In genomic region chr14:51844482-51844881, GRCh38 we compare ENCODE assay signal across 11 cellular contexts. TPM values are rescaled to one million over a fixed set of nuclear protein-coding genes. Genes with fewer than 3 reads are reported as not detected.
DNase-seq lines count a peak whose midpoint lies in the region; ATAC-seq and TF ChIP-seq lines count a peak whose summit lies in the region.
"Had no signal": no experiment of that assay in that cellular context is flagged by ENCODE, and none has a peak within 500 bp of the region (broad histone marks: within the 10 kb centered on the region; RNA-seq: fewer than 3 reads in every experiment).

No MANE protein-coding gene starts in this region.

- intact Hi-C loops in right cardiac atrium (cut with DNase I) = no loop called here
- intact Hi-C loops in transverse colon (cut with DNase I; ENCODE audit: low total_unique reads) = no loop called here

- H3K36me3 Mint-ChIP-seq in activated naive CD8-positive, alpha-beta T cell = peaks cover 13% of the 10 kb centered on the region

- H3K4me3 ChIP-seq in GM12865 (ENCODE audit: low read depth, low read length) (no peak overlapping the region), right cardiac atrium (ENCODE audit: low read length) (no peak overlapping the region), transverse colon (no peak overlapping the region)
- no peak overlapping the region for H3K4me3 ChIP-seq in effector memory CD4-positive, alpha-beta T cell (ENCODE audit: insufficient read depth, low read depth, low read length, poor library complexity, severe bottlenecking)
- H3K4me3 ChIP-seq: K562 had no signal

- peaks cover 3% of the 10 kb centered on the region for H3K4me1 ChIP-seq in right cardiac atrium (ENCODE audit: control insufficient read depth, insufficient read depth, low read length)
- H3K4me1 ChIP-seq in effector memory CD4-positive, alpha-beta T cell (ENCODE audit: control insufficient read depth, insufficient read depth, low read length, poor library complexity, severe bottlenecking) = peaks cover 21% of the 10 kb centered on the region
- H3K4me1 ChIP-seq in transverse colon = peaks cover 0 to 5% (median 0%) of the 10 kb centered on the region in 4 donors

- no peak for TF ChIP-seq CTCF in GM12865 (IDR thresholded peaks at IDR 0.05; ENCODE audit: insufficient read depth, low read depth, low read length, missing control alignments)
- no peak for TF ChIP-seq CTCF in transverse colon (IDR thresholded peaks at IDR 0.05)

- H3K27ac ChIP-seq in right cardiac atrium (ENCODE audit: low read length) (no peak overlapping the region), transverse colon (no peak overlapping the region)
- no peak overlapping the region for H3K27ac ChIP-seq in effector memory CD4-positive, alpha-beta T cell (ENCODE audit: insufficient read depth, low read length, poor library complexity, severe bottlenecking)

- no peaks in the 10 kb centered on the region for H3K27me3 ChIP-seq in right cardiac atrium (ENCODE audit: control insufficient read depth, insufficient read depth)
- no peaks in the 10 kb centered on the region for H3K27me3 ChIP-seq in effector memory CD4-positive, alpha-beta T cell (replicated peaks; ENCODE audit: control insufficient read depth, insufficient read depth, low read length, poor library complexity, severe bottlenecking)
- no peaks in the 10 kb centered on the region for H3K27me3 ChIP-seq in transverse colon

- H3K9me3 ChIP-seq in right cardiac atrium (ENCODE audit: control insufficient read depth, low read length) (no peaks in the 10 kb centered on the region), transverse colon (no peaks in the 10 kb centered on the region)
- no peaks in the 10 kb centered on the region for H3K9me3 ChIP-seq in effector memory CD4-positive, alpha-beta T cell (ENCODE audit: control insufficient read depth, low read length)

- H3K27ac Mint-ChIP-seq in activated naive CD8-positive, alpha-beta T cell = peak overlapping the region; percentile 70

- DNase-seq in GM12865 (ENCODE audit: low read depth) (peak; percentile 79), right cardiac atrium (no peak), transverse colon (no peak)
- DNase-seq in effector memory CD4-positive, alpha-beta T cell = no peak
- DNase-seq in activated effector memory CD4-positive, alpha-beta T cell treated with anti-CD3 and anti-CD28 coated beads, Interleukin-2, amount 50 U/mL, for 16 hours = no peak
- DNase-seq: DMS53; stimulated activated CD4-positive, alpha-beta T cell treated with anti-CD3 and anti-CD28 coated beads, Interleukin-4, amount 100 ng/mL, for 4 hours had no signal

- no peaks in the 10 kb centered on the region for H3K36me3 ChIP-seq in effector memory CD4-positive, alpha-beta T cell (ENCODE audit: control insufficient read depth, insufficient read depth, low read length)
- H3K36me3 ChIP-seq in transverse colon = no peaks in the 10 kb centered on the region

- no peaks in the 10 kb centered on the region for H3K27me3 Mint-ChIP-seq in activated naive CD8-positive, alpha-beta T cell

- peaks cover 51% of the 10 kb centered on the region for H3K4me1 Mint-ChIP-seq in activated naive CD8-positive, alpha-beta T cell (ENCODE audit: low read depth)

- ATAC-seq in GM21381 (IDR thresholded peaks at IDR 0.05; ENCODE audit: unreplicated experiment) = peak; percentile 30
- ATAC-seq in HG03342 (IDR thresholded peaks at IDR 0.05; ENCODE audit: unreplicated experiment) = peak; percentile 37
- no peak for ATAC-seq in right cardiac atrium
- ATAC-seq: K562 had no signal

- H3K4me3 Mint-ChIP-seq in activated naive CD8-positive, alpha-beta T cell = peak overlapping the region; percentile 36

- TF ChIP-seq EP300 in transverse colon (IDR thresholded peaks at IDR 0.05; ENCODE audit: low read depth) = no peak

- TF ChIP-seq POLR2A in transverse colon (IDR thresholded peaks at IDR 0.05) = no peak

- H3K9me3 Mint-ChIP-seq in activated naive CD8-positive, alpha-beta T cell (ENCODE audit: low read depth) = peaks cover 10% of the 10 kb centered on the region

- in situ Hi-C loops in transverse colon (cut with MboI; ENCODE audit: low pct_ligation_motif_present in 1 of 4, low pct_unique_long_range_greater_than_20kb in 1 of 4, low sequenced_read_pairs in 3 of 4) = no loop called here

- WGBS in right cardiac atrium = 69% methylated on average over 4 of the region's 4 CpGs
- 71 to 72% methylated on average over 2 to 4 of the region's 4 CpGs for WGBS in transverse colon (ENCODE audit: low coverage in 1 of 2), 2 donors

RNA-seq across cellular contexts. Expression of gene GNG2, which starts 15.9 kb away (rescaled TPM):
- 10 to 100 TPM; 13.0 to 18.2 (median 16.1) TPM for total RNA-seq in right cardiac atrium
- 6.7 TPM for polyA plus RNA-seq in right cardiac atrium
- 10 to 100 TPM in 3 of 4 donors, 1 to 10 TPM in 1; 7.5 to 32.8 (median 14.2) TPM for total RNA-seq in transverse colon
- polyA plus RNA-seq: K562 had no signal

Comparison
In these comparisons a context has a peak if more than half of its experiments do, and no peak if none do; other contexts are left out.
1. ATAC-seq: peak in GM21381 (single experiment) and HG03342 (single experiment); none in right cardiac atrium (0 of 2).